Comparison of ENCODE assay signal across 30 cellular contexts in the genomic region with DNA sequence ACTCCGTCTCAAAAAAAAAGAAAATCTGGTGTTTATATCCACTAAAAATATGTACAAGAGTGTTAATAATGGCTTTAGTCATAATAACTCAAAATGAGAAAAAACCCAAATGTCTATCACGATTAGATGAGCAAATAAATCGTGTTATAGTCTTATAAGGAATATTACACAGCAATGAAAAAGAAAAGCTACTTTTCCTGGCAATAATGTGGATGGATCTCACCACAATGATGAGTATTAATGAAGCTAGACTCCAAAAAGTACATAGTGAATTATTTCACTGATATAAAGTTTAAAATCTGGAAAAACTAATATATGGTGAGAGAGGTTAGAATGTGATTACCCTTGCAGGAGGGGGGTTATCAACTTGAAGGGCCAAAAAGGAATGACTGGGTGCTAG. TPM values are rescaled to one million over a fixed set of nuclear protein-coding genes. Genes with fewer than 3 reads are reported as not detected.
DNase-seq lines count a peak whose midpoint lies in the region; ATAC-seq, FAIRE-seq and TF ChIP-seq lines count a peak whose summit lies in the region.
"Had no signal": no experiment of that assay in that cellular context is flagged by ENCODE, and none has a peak within 500 bp of the region (broad histone marks: within the 10 kb centered on the region; RNA-seq: fewer than 3 reads in every experiment).

No MANE protein-coding gene starts in this region.

- no TSS peak for BruUV-seq in K562 (replicated peaks; lab: Mats Ljungman, UMichigan)

- H3K36me3 Mint-ChIP-seq in natural killer cell, result peaks cover 14% of the 10 kb centered on the region
- H3K36me3 Mint-ChIP-seq: CD4-positive, alpha-beta memory T cell; CD4-positive, CD25-positive, alpha-beta regulatory T cell had no signal

- H3K9me1 ChIP-seq in K562 (ENCODE audit: control insufficient read depth, insufficient read depth, low read length), result no peaks in the 10 kb centered on the region

- TF ChIP-seq CTCF in Loucy (conservative IDR thresholded peaks at IDR 0.05; ENCODE audit: low read length), result no peak
- no peak for TF ChIP-seq CTCF in K562 (IDR thresholded peaks at IDR 0.05 in 2 of 3, conservative IDR thresholded peaks at IDR 0.05 in 1 of 3; ENCODE audit: insufficient read depth in 2 of 3, low read depth in 1 of 3, low read length in 3 of 3)
- TF ChIP-seq CTCF in natural killer cell (IDR thresholded peaks at IDR 0.05), result no peak
- no peak for TF ChIP-seq CTCF in sigmoid colon (IDR thresholded peaks at IDR 0.05)

- intact Hi-C loops in K562 (cut with micrococcal nuclease), result no loop called here
- intact Hi-C loops in natural killer cell (cut with micrococcal nuclease), result no loop called here
- intact Hi-C loops in sigmoid colon (cut with DNase I), result no loop called here

- in situ Hi-C loops in K562 (cut with MboI), result no loop called here

- no peaks in the 10 kb centered on the region for H3K9me3 Mint-ChIP-seq in natural killer cell
- H3K9me3 Mint-ChIP-seq: CD8-positive, alpha-beta memory T cell had no signal

- H3K9ac ChIP-seq in Loucy (ENCODE audit: low read depth, low read length, poor library complexity, severe bottlenecking) (peak overlapping the region; percentile 86), K562 (ENCODE audit: insufficient read depth in 1 of 2, low read depth in 2 of 2, low read length in 2 of 2) (no peak overlapping the region)
- H3K9ac ChIP-seq: BLaER1 had no signal

- POLR2A ChIA-PET in K562 (lab: Yijun Ruan, JAX), result interaction anchor here (0.6 kb wide), 2 partner anchors 193 to 558 kb away, joined by 3 read pairs; a partner anchor contains a TSS

- peaks cover 9% of the 10 kb centered on the region for H4K20me1 ChIP-seq in Loucy (ENCODE audit: insufficient read depth, low read length, poor library complexity, severe bottlenecking)
- no peaks in the 10 kb centered on the region for H4K20me1 ChIP-seq in K562 (replicated peaks; ENCODE audit: control insufficient read depth, insufficient read depth, low read length)
- H4K20me1 ChIP-seq: BLaER1 had no signal

- H3K4me1 Mint-ChIP-seq in natural killer cell, result peaks cover 36 to 48% of the 10 kb centered on the region in 2 donors

- no peak overlapping the region for H3K4me2 ChIP-seq in Loucy (ENCODE audit: low read depth, low read length, poor library complexity, severe bottlenecking)
- no peak overlapping the region for H3K4me2 ChIP-seq in K562 (ENCODE audit: insufficient read depth, low read length)
- H3K4me2 ChIP-seq: BLaER1 had no signal

- TF ChIP-seq POLR2A in K562 (conservative IDR thresholded peaks at IDR 0.05), result no peak
- TF ChIP-seq POLR2A in sigmoid colon (IDR thresholded peaks at IDR 0.05), result no peak

- H3K9me2 ChIP-seq in Loucy (replicated peaks; ENCODE audit: low read depth, low read length), result no peaks in the 10 kb centered on the region

- H3K27ac Mint-ChIP-seq in natural killer cell, result no peak overlapping the region
- H3K27ac Mint-ChIP-seq: CD4-positive, CD25-positive, alpha-beta regulatory T cell had no signal

- TF ChIP-seq RAD21 in K562 (CRISPR knock-in tag; conservative IDR thresholded peaks at IDR 0.05 in 1 of 2, IDR thresholded peaks at IDR 0.05 in 1 of 2), result no peak

- FAIRE-seq in K562 (lab: Jason Lieb, UNC), result no peak
- FAIRE-seq: A204.1, GM19239 had no signal

- TF ChIP-seq EP300 in K562 (IDR thresholded peaks at IDR 0.05; ENCODE audit: low read length), result no peak
- TF ChIP-seq EP300 in sigmoid colon (IDR thresholded peaks at IDR 0.05), result no peak

- peaks cover 10% of the 10 kb centered on the region; the same call in 1 of the 2 replicates for H3K36me3 ChIP-seq in Loucy (ENCODE audit: insufficient read depth, low read length)
- no peaks in the 10 kb centered on the region for H3K36me3 ChIP-seq in K562 (ENCODE audit: control insufficient read depth, insufficient read depth, low read length)
- no peaks in the 10 kb centered on the region for H3K36me3 ChIP-seq in sigmoid colon
- H3K36me3 ChIP-seq: BE2C, BLaER1 had no signal

- H3K4me1 ChIP-seq in Loucy (ENCODE audit: insufficient read depth, low read length, poor library complexity, severe bottlenecking) (peaks cover 71% of the 10 kb centered on the region), K562 (replicated peaks in 1 of 2; ENCODE audit: control insufficient read depth in 2 of 2, insufficient read depth in 2 of 2, low read length in 2 of 2) (no peaks in the 10 kb centered on the region), sigmoid colon (no peaks in the 10 kb centered on the region)
- H3K4me1 ChIP-seq: BE2C had no signal

- H3K27ac ChIP-seq in K562 (ENCODE audit: extremely low read depth, low read depth, low read length), result no peak overlapping the region
- no peak overlapping the region for H3K27ac ChIP-seq in sigmoid colon
- H3K27ac ChIP-seq: BLaER1 had no signal

- DNase-seq in K562 (ENCODE audit: extremely low read depth in 1 of 4, low spot score in 3 of 4) (no peak), natural killer cell (no peak), sigmoid colon (no peak), SK-N-DZ (ENCODE audit: low spot score) (no peak), NCI-H524 treated with DMSO at 0.1 percent for 48 hours (lab: John Stamatoyannopoulos, UW) (no peak)
- DNase-seq: 8988T; ACHN; BE2C; C1 segment of cervical spinal cord; CD4-positive, alpha-beta memory T cell; CD4-positive, CD25-positive, alpha-beta regulatory T cell; CD8-positive, alpha-beta memory T cell; COR-L47; DMS 273 treated with DMSO at 0.1 percent for 48 hours; DMS153; DMS53; DMS79; DND-41; EL; GDM1 had no signal

- no peaks in the 10 kb centered on the region for H3K27me3 Mint-ChIP-seq in natural killer cell (ENCODE audit: low read depth in 2 of 2)
- H3K27me3 Mint-ChIP-seq: CD8-positive, alpha-beta memory T cell had no signal

- H3K9me3 ChIP-seq in Loucy (ENCODE audit: insufficient read depth, low read depth, low read length), result 0 out of 2 replicates have a peak, but pooled peaks cover 3% of the 10 kb centered on the region
- no peaks in the 10 kb centered on the region for H3K9me3 ChIP-seq in K562 (replicated peaks; ENCODE audit: control insufficient read depth, insufficient read depth, low read depth, low read length)
- no peaks in the 10 kb centered on the region for H3K9me3 ChIP-seq in sigmoid colon

- H3K79me2 ChIP-seq in Loucy (ENCODE audit: insufficient read depth, low read length) (peaks cover 95% of the 10 kb centered on the region), K562 (ENCODE audit: control insufficient read depth, insufficient read depth, low read length) (no peaks in the 10 kb centered on the region)

- H2AFZ ChIP-seq in Loucy (ENCODE audit: low read length) (no peak overlapping the region), K562 (ENCODE audit: low read depth, low read length) (no peak overlapping the region)

- H3K4me3 ChIP-seq in Loucy (ENCODE audit: low read length, poor library complexity, severe bottlenecking) (no peak overlapping the region), K562 (no peak overlapping the region), sigmoid colon (no peak overlapping the region)
- H3K4me3 ChIP-seq: BLaER1 had no signal

- CTCF ChIA-PET in K562 (lab: Yijun Ruan, JAX; ENCODE audit: low intra/inter-chr PET ratio), result no interaction called here

- 9% methylated on average over 3 of the region's 3 CpGs for WGBS in K562 (ENCODE audit: insufficient coverage, low coverage, missing lambda C conversion rate)
- WGBS in sigmoid colon, 2 donors, result 93 to 96% methylated on average over 3 of the region's 3 CpGs

- no peaks in the 10 kb centered on the region for H3K27me3 ChIP-seq in Loucy (ENCODE audit: insufficient read depth, low read length, poor library complexity, severe bottlenecking)
- H3K27me3 ChIP-seq in K562 (ENCODE audit: control insufficient read depth in 2 of 2, insufficient read depth in 2 of 2, low read length in 2 of 2), result peaks cover 0 to 9% of the 10 kb centered on the region in 2 experiments; a peak in 2 of 5 replicates
- H3K27me3 ChIP-seq in sigmoid colon, result no peaks in the 10 kb centered on the region
- H3K27me3 ChIP-seq: BE2C, BLaER1 had no signal

- H3K4me3 Mint-ChIP-seq in natural killer cell, result peak overlapping the region; percentile 76
- H3K4me3 Mint-ChIP-seq: CD14-positive monocyte; CD4-positive, alpha-beta memory T cell; CD4-positive, CD25-positive, alpha-beta regulatory T cell had no signal

- peaks cover 13% of the 10 kb centered on the region; the same call in 1 of the 2 replicates for H3F3A ChIP-seq in Loucy (ENCODE audit: low read depth)

- ATAC-seq in K562 (no peak), natural killer cell (no peak), HG03045 (IDR thresholded peaks at IDR 0.05; ENCODE audit: unreplicated experiment) (no peak)

RNA-seq across cellular contexts. Expression of a gene that starts 9.7 kb away (rescaled TPM):
- total RNA-seq in K562 (2011; cell fraction: chromatin; rRNA removed; ENCODE audit: low replicate concordance), result not detected in 2 replicates
- total RNA-seq in K562 (2011; cell fraction: nucleolus; rRNA removed), result not detected in 2 replicates
- total RNA-seq in K562 (2011; cell fraction: nucleoplasm; rRNA removed), result not detected in 2 replicates
- total RNA-seq in K562 (2014; rRNA removed), result not detected in 2 replicates
- total RNA-seq in K562 (2014; rRNA removed; fragmentation: Illumina TruSeq; extraction: Trizol), result not detected in 2 replicates
- not detected in 2 replicates for total RNA-seq in K562 (2015; rRNA removed; fragmentation: Illumina TruSeq; extraction: Trizol)
- not detected in 2 replicates for total RNA-seq in K562 (2021)
- not detected in 2 replicates for polyA plus RNA-seq in K562 (2011; rRNA removed)
- not detected in 2 replicates for polyA plus RNA-seq in K562 (2011; cell fraction: cytosol; rRNA removed)
- polyA plus RNA-seq in K562 (2011; cell fraction: nucleus; rRNA removed), result not detected in 2 replicates
- 0.06 TPM in 1 of 2 replicates, not detected in the other for polyA plus RNA-seq in K562 (2012)
- polyA plus RNA-seq in K562 (2014; fragmentation: Illumina TruSeq; extraction: Trizol), result not detected in 2 replicates
- polyA plus RNA-seq in K562 (2014; fragmentation: Nextera tagmentation; extraction: Ambion mirVana), result not detected
- polyA plus RNA-seq in K562 (2014; rRNA removed), result not detected in 2 replicates
- not detected in 2 replicates for polyA minus RNA-seq in K562 (2011; rRNA and poly(A)+ RNA removed)
- polyA minus RNA-seq in K562 (2011; cell fraction: cytosol; rRNA and poly(A)+ RNA removed), result not detected in 2 replicates
- polyA minus RNA-seq in K562 (2011; cell fraction: nucleus; rRNA and poly(A)+ RNA removed), result not detected in 2 replicates
- total RNA-seq in natural killer cell, result 100 to 1,000 TPM; 131 to 193 (median 150) TPM
- total RNA-seq in sigmoid colon, result under 1 TPM in 3 of 4 donors, not detected in 1; 0.16 to 0.36 (median 0.27) TPM
- 1 to 10 TPM in 2 of 3 donors, not detected in 1; 1.0 to 1.8 TPM for polyA plus RNA-seq in sigmoid colon
- polyA plus RNA-seq in SK-N-DZ (2014; cell fraction: cytosol; rRNA removed), result not detected in 2 replicates
- not detected in 2 replicates for polyA plus RNA-seq in SK-N-DZ (2014; cell fraction: nucleus; rRNA removed)
- total RNA-seq: A673; CD4-positive, alpha-beta memory T cell; Daoy; G401 had no signal
- polyA plus RNA-seq: AG04450 had no signal

RNA-seq across cellular contexts. Expression of a gene that starts 32.0 kb away (rescaled TPM):
- total RNA-seq in K562 (2011; cell fraction: chromatin; rRNA removed; ENCODE audit: low replicate concordance), result not detected in 2 replicates
- total RNA-seq in K562 (2011; cell fraction: nucleolus; rRNA removed), result not detected in 2 replicates
- not detected in 2 replicates for total RNA-seq in K562 (2011; cell fraction: nucleoplasm; rRNA removed)
- total RNA-seq in K562 (2014; rRNA removed) (not detected in 2 replicates), K562 (2014; rRNA removed; fragmentation: Illumina TruSeq; extraction: Trizol) (not detected in 2 replicates), K562 (2015; rRNA removed; fragmentation: Illumina TruSeq; extraction: Trizol) (not detected in 2 replicates), K562 (2021) (not detected in 2 replicates), natural killer cell (not detected), sigmoid colon (under 1 TPM in 2 of 4 donors, not detected in 2; 0.66 to 0.71 TPM)
- polyA plus RNA-seq in K562 (2011; rRNA removed) (not detected in 2 replicates), K562 (2014; fragmentation: Illumina TruSeq; extraction: Trizol) (not detected in 2 replicates), K562 (2014; fragmentation: Nextera tagmentation; extraction: Ambion mirVana) (not detected), K562 (2014; rRNA removed) (not detected in 2 replicates), sigmoid colon (100 to 1,000 TPM; 175 to 478 (median 284) TPM)
- not detected in 2 replicates for polyA plus RNA-seq in K562 (2011; cell fraction: cytosol; rRNA removed)
- not detected in 2 replicates for polyA plus RNA-seq in K562 (2011; cell fraction: nucleus; rRNA removed)
- polyA plus RNA-seq in K562 (2012), result not detected in 2 replicates
- polyA minus RNA-seq in K562 (2011; rRNA and poly(A)+ RNA removed), result not detected in 2 replicates
- polyA minus RNA-seq in K562 (2011; cell fraction: cytosol; rRNA and poly(A)+ RNA removed), result not detected in 2 replicates
- polyA minus RNA-seq in K562 (2011; cell fraction: nucleus; rRNA and poly(A)+ RNA removed), result not detected in 2 replicates
- polyA plus RNA-seq in SK-N-DZ (2014; cell fraction: cytosol; rRNA removed), result not detected in 2 replicates
- polyA plus RNA-seq in SK-N-DZ (2014; cell fraction: nucleus; rRNA removed), result not detected in 2 replicates
- total RNA-seq: A673; CD4-positive, alpha-beta memory T cell; CD4-positive, CD25-positive, alpha-beta regulatory T cell; CD8-positive, alpha-beta memory T cell; G401 had no signal
- polyA plus RNA-seq: AG04450; CD4-positive, alpha-beta memory T cell; CD4-positive, CD25-positive, alpha-beta regulatory T cell; CD8-positive, alpha-beta memory T cell had no signal

RNA-seq across cellular contexts. Expression of a gene that starts 57.0 kb away (rescaled TPM):
- total RNA-seq in K562 (2011; cell fraction: chromatin; rRNA removed; ENCODE audit: low replicate concordance), result not detected in 2 replicates
- not detected in 2 replicates for total RNA-seq in K562 (2011; cell fraction: nucleolus; rRNA removed)
- not detected in 2 replicates for total RNA-seq in K562 (2011; cell fraction: nucleoplasm; rRNA removed)
- total RNA-seq in K562 (2014; rRNA removed), result not detected in 2 replicates
- total RNA-seq in K562 (2014; rRNA removed; fragmentation: Illumina TruSeq; extraction: Trizol), result not detected in 2 replicates
- total RNA-seq in K562 (2015; rRNA removed; fragmentation: Illumina TruSeq; extraction: Trizol), result not detected in 2 replicates
- not detected in 2 replicates for total RNA-seq in K562 (2021)
- polyA plus RNA-seq in K562 (2011; rRNA removed), result not detected in 2 replicates
- not detected in 2 replicates for polyA plus RNA-seq in K562 (2011; cell fraction: cytosol; rRNA removed)
- not detected in 2 replicates for polyA plus RNA-seq in K562 (2011; cell fraction: nucleus; rRNA removed)
- polyA plus RNA-seq in K562 (2012), result not detected in 2 replicates
- not detected in 2 replicates for polyA plus RNA-seq in K562 (2014; fragmentation: Illumina TruSeq; extraction: Trizol)
- not detected for polyA plus RNA-seq in K562 (2014; fragmentation: Nextera tagmentation; extraction: Ambion mirVana)
- not detected in 2 replicates for polyA plus RNA-seq in K562 (2014; rRNA removed)
- not detected in 2 replicates for polyA minus RNA-seq in K562 (2011; rRNA and poly(A)+ RNA removed)
- not detected in 2 replicates for polyA minus RNA-seq in K562 (2011; cell fraction: cytosol; rRNA and poly(A)+ RNA removed)
- not detected in 2 replicates for polyA minus RNA-seq in K562 (2011; cell fraction: nucleus; rRNA and poly(A)+ RNA removed)
- total RNA-seq in natural killer cell, result 10 to 100 TPM; 30.3 to 47.1 (median 34.4) TPM
- total RNA-seq in sigmoid colon, result under 1 TPM in 3 of 4 donors, not detected in 1; under 0.01 to 0.36 (median 0.16) TPM
- polyA plus RNA-seq in sigmoid colon, result 10 to 100 TPM in 1 of 3 donors, under 1 TPM in 1, not detected in 1; 0.23 to 12.8 TPM
- not detected in 2 replicates for polyA plus RNA-seq in SK-N-DZ (2014; cell fraction: cytosol; rRNA removed)
- not detected in 2 replicates for polyA plus RNA-seq in SK-N-DZ (2014; cell fraction: nucleus; rRNA removed)
- total RNA-seq: A673, G401 had no signal
- polyA plus RNA-seq: AG04450 had no signal

Comparison
In these comparisons a context has a peak if more than half of its experiments do, and no peak if none do; other contexts are left out.
1. RNA of a gene that starts 9.7 kb away (total RNA-seq): 131 to 193 TPM in natural killer cell; 0.16 to 0.36 TPM in sigmoid colon and not detected in K562; every median in the first group is over 10 times any median in the second.
2. RNA of a gene that starts 57.0 kb away (total RNA-seq): 30.3 to 47.1 TPM in natural killer cell; under 0.01 to 0.36 TPM in sigmoid colon and not detected in K562; every median in the first group is over 10 times any median in the second.